14 cellular contexts compared by ENCODE assay signal in the genomic region with DNA sequence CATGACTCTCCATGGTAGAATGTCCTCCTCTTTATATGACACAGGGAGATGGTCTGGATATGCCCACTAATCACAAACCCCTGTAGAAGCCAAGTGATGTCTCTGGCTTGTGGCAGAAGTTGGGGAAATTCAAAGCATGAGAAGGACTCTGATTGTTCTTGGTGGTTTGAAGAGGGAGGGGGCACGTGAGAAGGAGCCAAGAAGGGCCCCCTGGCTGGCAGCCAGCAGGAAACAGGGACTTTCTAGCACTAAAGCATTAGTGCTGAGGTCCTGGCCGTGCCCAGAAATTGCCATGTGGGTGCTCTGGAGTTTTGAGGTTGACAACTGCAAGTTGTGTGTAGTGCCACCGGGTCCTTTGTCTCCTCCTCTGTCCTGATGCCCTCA.
DNase-seq lines count a peak whose midpoint lies in the region; ATAC-seq and TF ChIP-seq lines count a peak whose summit lies in the region.
"Had no signal": no experiment of that assay in that cellular context is flagged by ENCODE, and none has a peak within 500 bp of the region (broad histone marks: within the 10 kb centered on the region; RNA-seq: fewer than 3 reads in every experiment).

No MANE protein-coding gene starts in this region.

- no peaks in the 10 kb centered on the region for H3K79me2 ChIP-seq in ACC112 (ENCODE audit: control insufficient read depth, insufficient read depth, low read length, unreplicated experiment)
- no peaks in the 10 kb centered on the region for H3K79me2 ChIP-seq in KMS-11 (ENCODE audit: insufficient read depth, low read depth)
- H3K79me2 ChIP-seq in hepatocyte: no peaks in the 10 kb centered on the region

- peak overlapping the region; percentile 72 for H3K4me2 ChIP-seq in KMS-11
- H3K4me2 ChIP-seq in hepatocyte: no peak overlapping the region
- H3K4me2 ChIP-seq: BLaER1 treated with 17β-estradiol and CSF1 and Interleukin-3, amounts not matched to agents 10 nM and 100 nM had no signal

- H3K4me3 Mint-ChIP-seq in activated T-cell treated with anti-CD3 and anti-CD28 coated beads, Interleukin-2, amount 50 U/mL, for 72 hours: no peak overlapping the region
- H3K4me3 Mint-ChIP-seq: activated naive CD8-positive, alpha-beta T cell treated with anti-CD3 and anti-CD28 coated beads, Interleukin-2, amount 10 ng/mL, durations not matched to agents 7 days and 5 days had no signal

- H3K4me3 ChIP-seq in ACC112 (ENCODE audit: low read depth, low read length): no peak overlapping the region
- no peak overlapping the region for H3K4me3 ChIP-seq in KMS-11 (IDR thresholded peaks at IDR 0.05; ENCODE audit: insufficient read depth, low read depth, low read length)
- no peak overlapping the region for H3K4me3 ChIP-seq in hepatocyte
- H3K4me3 ChIP-seq: BLaER1 treated with 17β-estradiol and CSF1 and Interleukin-3, amounts not matched to agents 10 nM and 100 nM; GM23248; lung had no signal

- H3K9ac ChIP-seq in KMS-11: no peak overlapping the region
- H3K9ac ChIP-seq: BLaER1 treated with 17β-estradiol and CSF1 and Interleukin-3, amounts not matched to agents 10 nM and 100 nM; GM23248 had no signal

- H3K36me3 Mint-ChIP-seq in activated T-cell treated with anti-CD3 and anti-CD28 coated beads, Interleukin-2, amount 50 U/mL, for 72 hours (ENCODE audit: insufficient read depth in 2 of 2): no peaks in the 10 kb centered on the region
- H3K36me3 Mint-ChIP-seq: activated naive CD8-positive, alpha-beta T cell treated with anti-CD3 and anti-CD28 coated beads, Interleukin-2, amount 10 ng/mL, durations not matched to agents 7 days and 5 days had no signal

- H3K27ac Mint-ChIP-seq in activated T-cell treated with anti-CD3 and anti-CD28 coated beads, Interleukin-2, amount 50 U/mL, for 72 hours: no peak overlapping the region
- H3K27ac Mint-ChIP-seq: activated naive CD8-positive, alpha-beta T cell treated with anti-CD3 and anti-CD28 coated beads, Interleukin-2, amount 10 ng/mL, durations not matched to agents 7 days and 5 days had no signal

- no peaks in the 10 kb centered on the region for H3K27me3 Mint-ChIP-seq in activated T-cell treated with anti-CD3 and anti-CD28 coated beads, Interleukin-2, amount 50 U/mL, for 72 hours (ENCODE audit: low read depth)
- H3K27me3 Mint-ChIP-seq: activated naive CD8-positive, alpha-beta T cell treated with anti-CD3 and anti-CD28 coated beads, Interleukin-2, amount 10 ng/mL, durations not matched to agents 7 days and 5 days had no signal

- peaks cover 60% of the 10 kb centered on the region for H3K4me1 Mint-ChIP-seq in activated T-cell treated with anti-CD3 and anti-CD28 coated beads, Interleukin-2, amount 50 U/mL, for 72 hours (ENCODE audit: low read depth)

- H3K9me2 ChIP-seq in hepatocyte (replicated peaks; ENCODE audit: insufficient read depth): no peaks in the 10 kb centered on the region

- 65% methylated on average over 3 of the region's 3 CpGs for WGBS in hepatocyte (ENCODE audit: low lambda C conversion rate, missing lambda C conversion rate)

- TF ChIP-seq CTCF in KMS-11 (conservative IDR thresholded peaks at IDR 0.05; ENCODE audit: low read depth, low read length) (no peak), hepatocyte (IDR thresholded peaks at IDR 0.05; ENCODE audit: poor library complexity) (no peak)

- H4K20me1 ChIP-seq in KMS-11 (ENCODE audit: insufficient read depth) (no peaks in the 10 kb centered on the region), hepatocyte (ENCODE audit: insufficient read depth, poor library complexity, severe bottlenecking) (no peaks in the 10 kb centered on the region)

- H3K9me3 Mint-ChIP-seq in activated T-cell treated with anti-CD3 and anti-CD28 coated beads, Interleukin-2, amount 50 U/mL, for 72 hours: no peaks in the 10 kb centered on the region
- H3K9me3 Mint-ChIP-seq: activated naive CD8-positive, alpha-beta T cell treated with anti-CD3 and anti-CD28 coated beads, Interleukin-2, amount 10 ng/mL, durations not matched to agents 7 days and 5 days had no signal

- H2AFZ ChIP-seq in ACC112 (ENCODE audit: low read length, unreplicated experiment) (no peak overlapping the region), KMS-11 (ENCODE audit: low read depth) (peak overlapping the region; percentile 12; the same call in 1 of the 2 replicates), hepatocyte (no peak overlapping the region)
- H2AFZ ChIP-seq: GM23248 had no signal

- H3K27me3 ChIP-seq in ACC112 (ENCODE audit: insufficient read depth, low read length) (no peaks in the 10 kb centered on the region), KMS-11 (ENCODE audit: insufficient read depth, low read depth) (no peaks in the 10 kb centered on the region), hepatocyte (no peaks in the 10 kb centered on the region)
- H3K27me3 ChIP-seq: BLaER1 treated with 17β-estradiol and CSF1 and Interleukin-3, amounts not matched to agents 10 nM and 100 nM had no signal

- peak overlapping the region; percentile 44 for H3K27ac ChIP-seq in ACC112 (ENCODE audit: low read depth, low read length)
- H3K27ac ChIP-seq in KMS-11: peak overlapping the region; percentile 48
- H3K27ac ChIP-seq in hepatocyte: peak overlapping the region; percentile 2
- H3K27ac ChIP-seq: BLaER1 treated with 17β-estradiol and CSF1 and Interleukin-3, amounts not matched to agents 10 nM and 100 nM; GM23248 had no signal

- H3K36me3 ChIP-seq in ACC112 (ENCODE audit: insufficient read depth, low read length) (no peaks in the 10 kb centered on the region), KMS-11 (ENCODE audit: insufficient read depth) (no peaks in the 10 kb centered on the region), hepatocyte (replicated peaks; ENCODE audit: insufficient read depth, low read depth) (no peaks in the 10 kb centered on the region)

- peak; percentile 39 to 46 for DNase-seq in activated T-cell treated with anti-CD3 and anti-CD28 coated beads, Interleukin-2, amount 50 U/mL, for 72 hours
- DNase-seq in hepatocyte (ENCODE audit: low spot score) (no peak), NCI-H748 (lab: John Stamatoyannopoulos, UW; ENCODE audit: unreplicated experiment) (no peak), GM03348 (ENCODE audit: low spot score) (no peak)
- DNase-seq: activated naive CD8-positive, alpha-beta T cell treated with anti-CD3 and anti-CD28 coated beads, Interleukin-2, amount 10 ng/mL, durations not matched to agents 7 days and 5 days; NCI-H1694 treated with DMSO at 0.1 percent for 48 hours; trophoblast cell had no signal

- no peaks in the 10 kb centered on the region for H3K9me3 ChIP-seq in hepatocyte (ENCODE audit: low read depth)

- H3K4me1 ChIP-seq in ACC112 (ENCODE audit: control insufficient read depth, insufficient read depth, low read length, unreplicated experiment) (peaks cover 12% of the 10 kb centered on the region), KMS-11 (ENCODE audit: low read depth, poor library complexity, severe bottlenecking) (peaks cover 47% of the 10 kb centered on the region), hepatocyte (ENCODE audit: insufficient read depth) (peaks cover 3% of the 10 kb centered on the region)

- ATAC-seq in activated T-cell treated with anti-CD3 and anti-CD28 coated beads, Interleukin-2, amount 50 U/mL, for 72 hours (replicated peaks in 1 of 2): peak; percentile 59 to 60
- no peak for ATAC-seq in HG03135 (IDR thresholded peaks at IDR 0.05; ENCODE audit: unreplicated experiment)
- ATAC-seq in GM21619 (IDR thresholded peaks at IDR 0.05; ENCODE audit: unreplicated experiment): no peak

Comparison
In these comparisons a context has a peak if more than half of its experiments do, and no peak if none do; other contexts are left out.
1. ATAC-seq: peak in activated T-cell treated with anti-CD3 and anti-CD28 coated beads, Interleukin-2, amount 50 U/mL, for 72 hours (2 of 2); none in HG03135 (single experiment) and GM21619 (single experiment).
2. DNase-seq: peak in activated T-cell treated with anti-CD3 and anti-CD28 coated beads, Interleukin-2, amount 50 U/mL, for 72 hours (2 of 2); none in hepatocyte (single experiment), NCI-H748 (single experiment) and GM03348 (single experiment).
3. Peak in every context shown above with its lines, with median percentiles within 50 percentile points of each other: H3K27ac ChIP-seq.